ENCODE assay signal across 21 cellular contexts in genomic region chr4:48131736-48132135, GRCh38. TPM values are rescaled to one million over a fixed set of nuclear protein-coding genes. Genes with fewer than 3 reads are reported as not detected.
A peak's percentile ranks its signal among the peaks of the same experiment; 100 is the strongest.
DNase-seq lines count a peak whose midpoint lies in the region; ATAC-seq, FAIRE-seq and TF ChIP-seq lines count a peak whose summit lies in the region.
"Had no signal": no experiment of that assay in that cellular context is flagged by ENCODE, and none has a peak within 500 bp of the region (broad histone marks: within the 10 kb centered on the region; RNA-seq: fewer than 3 reads in every experiment).

No MANE protein-coding gene starts in this region.

- H3K36me3 ChIP-seq in WERI-Rb-1: peaks cover 14% of the 10 kb centered on the region
- H3K36me3 ChIP-seq in HepG2 (replicated peaks in 1 of 2; ENCODE audit: control insufficient read depth in 1 of 2, insufficient read depth in 2 of 2, low read length in 2 of 2): no peaks in the 10 kb centered on the region
- H3K36me3 ChIP-seq: SJCRH30 had no signal

- no peak for ATAC-seq in effector memory CD8-positive, alpha-beta T cell (replicated peaks)
- ATAC-seq in HepG2: no peak
- ATAC-seq: body of pancreas, Panc1, WTC11 had no signal

- TF ChIP-seq EP300 in HepG2 (IDR thresholded peaks at IDR 0.05; ENCODE audit: low read depth in 2 of 2, low read length in 2 of 2): no peak
- TF ChIP-seq EP300 in HepG2 (CRISPR knock-in tag; IDR thresholded peaks at IDR 0.05; ENCODE audit: borderline replicate concordance): no peak

- 32% methylated on average over 4 of the region's 4 CpGs for WGBS in HepG2 (ENCODE audit: low lambda C conversion rate)

- no peaks in the 10 kb centered on the region for H3K79me2 ChIP-seq in HepG2 (ENCODE audit: insufficient read depth, low read length)

- H3K27ac Mint-ChIP-seq in activated naive CD4-positive, alpha-beta T cell treated with anti-CD3 and anti-CD28 coated beads, Interleukin-2, amount 50 U/mL, for 24 hours: peak overlapping the region; percentile 100
- peak overlapping the region; percentile 41 to 91 for H3K27ac Mint-ChIP-seq in effector memory CD8-positive, alpha-beta T cell
- H3K27ac Mint-ChIP-seq in type B pancreatic cell: peak overlapping the region; percentile 78
- H3K27ac Mint-ChIP-seq: WTC11 had no signal

- no peaks in the 10 kb centered on the region for H3K9me3 Mint-ChIP-seq in activated naive CD4-positive, alpha-beta T cell treated with anti-CD3 and anti-CD28 coated beads, Interleukin-2, amount 50 U/mL, for 24 hours
- no peaks in the 10 kb centered on the region for H3K9me3 Mint-ChIP-seq in effector memory CD8-positive, alpha-beta T cell
- H3K9me3 Mint-ChIP-seq in type B pancreatic cell: no peaks in the 10 kb centered on the region
- H3K9me3 Mint-ChIP-seq: neural crest cell, WTC11 had no signal

- no peak for TF ChIP-seq RAD21 in HepG2 (CRISPR knock-in tag; IDR thresholded peaks at IDR 0.05)

- peaks cover 82% of the 10 kb centered on the region for H3K4me1 Mint-ChIP-seq in activated naive CD4-positive, alpha-beta T cell treated with anti-CD3 and anti-CD28 coated beads, Interleukin-2, amount 50 U/mL, for 24 hours
- H3K4me1 Mint-ChIP-seq in effector memory CD8-positive, alpha-beta T cell (ENCODE audit: low read depth in 2 of 2): peaks cover 15 to 55% of the 10 kb centered on the region in 2 donors
- peaks cover 28% of the 10 kb centered on the region for H3K4me1 Mint-ChIP-seq in type B pancreatic cell (ENCODE audit: unreplicated experiment)

- H3K9me3 ChIP-seq in WERI-Rb-1 (ENCODE audit: severe bottlenecking) (no peaks in the 10 kb centered on the region), HepG2 (ENCODE audit: low read length) (no peaks in the 10 kb centered on the region)
- H3K9me3 ChIP-seq: body of pancreas, SJCRH30, upper lobe of left lung had no signal

- H3K27me3 Mint-ChIP-seq in activated naive CD4-positive, alpha-beta T cell treated with anti-CD3 and anti-CD28 coated beads, Interleukin-2, amount 50 U/mL, for 24 hours: no peaks in the 10 kb centered on the region
- H3K27me3 Mint-ChIP-seq in effector memory CD8-positive, alpha-beta T cell: no peaks in the 10 kb centered on the region
- no peaks in the 10 kb centered on the region for H3K27me3 Mint-ChIP-seq in type B pancreatic cell

- no peaks in the 10 kb centered on the region for H4K20me1 ChIP-seq in HepG2 (ENCODE audit: insufficient read depth, low read length)

- intact Hi-C loops in HepG2 (cut with micrococcal nuclease; ENCODE audit: unreplicated experiment): no loop called here

- in situ Hi-C loops in HepG2 (cut with HindIII; ENCODE audit: extremely low pct_ligation_motif_present, low pct_unique_long_range_greater_than_20kb): loop anchor here (10.0 kb wide), 1 partner anchor 413 kb away; no protein-coding TSS in a partner anchor

- H3K36me3 Mint-ChIP-seq in activated naive CD4-positive, alpha-beta T cell treated with anti-CD3 and anti-CD28 coated beads, Interleukin-2, amount 50 U/mL, for 24 hours: no peaks in the 10 kb centered on the region
- H3K36me3 Mint-ChIP-seq in effector memory CD8-positive, alpha-beta T cell (ENCODE audit: insufficient read depth): peaks cover 15% of the 10 kb centered on the region
- peaks cover 4% of the 10 kb centered on the region for H3K36me3 Mint-ChIP-seq in type B pancreatic cell

- no TSS peak for BruUV-seq in HepG2 (replicated peaks; lab: Mats Ljungman, UMichigan)

- no peak for DNase-seq in activated naive CD4-positive, alpha-beta T cell (lab: John Stamatoyannopoulos, UW)
- peak; percentile 55 for DNase-seq in WERI-Rb-1
- DNase-seq in effector memory CD8-positive, alpha-beta T cell: no peak
- DNase-seq in type B pancreatic cell (ENCODE audit: extremely low spot score, unreplicated experiment): no peak
- DNase-seq in iPS-NIHi11 (ENCODE audit: low spot score): no peak
- DNase-seq in 8988T: no peak
- no peak for DNase-seq in HepG2 (ENCODE audit: low spot score)
- DNase-seq: body of pancreas; COR-L47; effector CD8-positive, alpha-beta T cell; GOT3; NCI-H146; NCI-H2227 treated with DMSO at 0.1 percent for 48 hours; SJCRH30; small intestine; stimulated activated CD4-positive, alpha-beta T cell treated with anti-CD3 and anti-CD28 coated beads, Interleukin-4, amount 100 ng/mL, for 1 hour; upper lobe of left lung had no signal

- no peak overlapping the region for H2AFZ ChIP-seq in HepG2 (ENCODE audit: low read length)

- no peak overlapping the region for H3K4me2 ChIP-seq in HepG2 (ENCODE audit: low read depth, low read length)

- no peaks in the 10 kb centered on the region for H3K4me1 ChIP-seq in HepG2 (ENCODE audit: insufficient read depth, low read length)

- POLR2A ChIA-PET in HepG2 (lab: Yijun Ruan, JAX): no interaction called here

- H3K4me3 Mint-ChIP-seq in activated naive CD4-positive, alpha-beta T cell treated with anti-CD3 and anti-CD28 coated beads, Interleukin-2, amount 50 U/mL, for 24 hours: peak overlapping the region; percentile 94
- peak overlapping the region; percentile 76 to 81 for H3K4me3 Mint-ChIP-seq in effector memory CD8-positive, alpha-beta T cell
- H3K4me3 Mint-ChIP-seq in type B pancreatic cell: peak overlapping the region; percentile 54
- H3K4me3 Mint-ChIP-seq: neural crest cell, WTC11 had no signal

- no peaks in the 10 kb centered on the region for H3K27me3 ChIP-seq in WERI-Rb-1 (ENCODE audit: insufficient read depth, low read depth, severe bottlenecking)
- H3K27me3 ChIP-seq in HepG2 (ENCODE audit: control insufficient read depth in 1 of 2, insufficient read depth in 2 of 2, low read length in 2 of 2): no peaks in the 10 kb centered on the region
- H3K27me3 ChIP-seq: body of pancreas, SJCRH30, upper lobe of left lung had no signal

- H3K9ac ChIP-seq in HepG2 (ENCODE audit: insufficient read depth, low read depth, low read length): no peak overlapping the region

- TF ChIP-seq CTCF in WERI-Rb-1 (IDR thresholded peaks at IDR 0.05; ENCODE audit: low read depth, low read length) (no peak), type B pancreatic cell (conservative IDR thresholded peaks at IDR 0.05) (no peak), HepG2 (CRISPR knock-in tag; IDR thresholded peaks at IDR 0.05) (no peak)

- FAIRE-seq in HepG2 (lab: Jason Lieb, UNC): no peak
- FAIRE-seq: small intestine had no signal

- H3K27ac ChIP-seq in WERI-Rb-1: peak overlapping the region; percentile 74
- H3K27ac ChIP-seq in HepG2 (ENCODE audit: extremely low read length, insufficient read depth, low read length): no peak overlapping the region
- H3K27ac ChIP-seq: body of pancreas, SJCRH30 had no signal

- CTCF ChIA-PET in HepG2 (lab: Yijun Ruan, JAX; ENCODE audit: low intra/inter-chr PET ratio, low total read pairs): no interaction called here

- no peak overlapping the region for H3K4me3 ChIP-seq in WERI-Rb-1 (ENCODE audit: low read depth, low read length)
- H3K4me3 ChIP-seq in HepG2 (replicated peaks in 1 of 3; ENCODE audit: insufficient read depth in 1 of 3, low read depth in 2 of 3, low read length in 3 of 3): no peak overlapping the region
- H3K4me3 ChIP-seq: body of pancreas, SJCRH30, upper lobe of left lung had no signal

- no peak for TF ChIP-seq POLR2A in HepG2 (IDR thresholded peaks at IDR 0.05; ENCODE audit: insufficient read depth in 1 of 2, low read depth in 2 of 2, low read length in 2 of 2)

TF ChIP-seq in HepG2, 621 proteins besides CTCF, POLR2A, EP300 and RAD21 (continues in another document):
- TF ChIP-seq PCBP1 (IDR thresholded peaks at IDR 0.05; ENCODE audit: borderline replicate concordance, low read depth, low read length) (no peak), MBD4 (IDR thresholded peaks at IDR 0.05; ENCODE audit: borderline replicate concordance, low read length) (no peak)

RNA-seq across cellular contexts. Expression of gene TXK, which starts 2.3 kb away (rescaled TPM):
- total RNA-seq in type B pancreatic cell (ENCODE audit: low replicate concordance) (1.3 and 2.2 TPM in 2 replicates), HepG2 (2016; rRNA removed; fragmentation: Illumina TruSeq; extraction: Trizol) (not detected in 2 replicates)
- total RNA-seq in HepG2 (2016; cell fraction: cytosol; rRNA removed; fragmentation: Illumina TruSeq; extraction: Trizol; ENCODE audit: low read depth): not detected in 2 replicates
- not detected in 2 replicates for total RNA-seq in HepG2 (2016; cell fraction: insoluble cytoplasmic fraction; rRNA removed; fragmentation: Illumina TruSeq; extraction: Trizol)
- total RNA-seq in HepG2 (2016; cell fraction: membrane; rRNA removed; fragmentation: Illumina TruSeq; extraction: Trizol): not detected in 2 replicates
- total RNA-seq in HepG2 (2016; cell fraction: nucleus; rRNA removed; fragmentation: Illumina TruSeq; extraction: Trizol): not detected in 2 replicates
- polyA plus RNA-seq in HepG2 (2011; rRNA removed): not detected in 2 replicates
- not detected in 2 replicates for polyA plus RNA-seq in HepG2 (2011; cell fraction: cytosol; rRNA removed)
- polyA plus RNA-seq in HepG2 (2011; cell fraction: nucleus; rRNA removed): not detected in 2 replicates
- not detected in 2 replicates for polyA plus RNA-seq in HepG2 (2012)
- not detected in 2 replicates for polyA plus RNA-seq in HepG2 (2016; cell fraction: cytosol; fragmentation: Illumina TruSeq; extraction: Trizol; ENCODE audit: low read depth)
- not detected in 2 replicates for polyA plus RNA-seq in HepG2 (2016; cell fraction: insoluble cytoplasmic fraction; fragmentation: Illumina TruSeq; extraction: Trizol; ENCODE audit: low read depth)
- polyA plus RNA-seq in HepG2 (2016; cell fraction: membrane; fragmentation: Illumina TruSeq; extraction: Trizol; ENCODE audit: low read depth): not detected in 2 replicates
- polyA plus RNA-seq in HepG2 (2016; cell fraction: nucleus; fragmentation: Illumina TruSeq; extraction: Trizol; ENCODE audit: insufficient read depth, low read depth): not detected in 2 replicates
- not detected in 2 replicates for polyA minus RNA-seq in HepG2 (2011; rRNA and poly(A)+ RNA removed; ENCODE audit: low replicate concordance)
- not detected in 2 replicates for polyA minus RNA-seq in HepG2 (2011; cell fraction: cytosol; rRNA and poly(A)+ RNA removed)
- polyA minus RNA-seq in HepG2 (2011; cell fraction: nucleus; rRNA and poly(A)+ RNA removed): not detected in 2 replicates
- total RNA-seq: neural crest cell had no signal
